ENCODE assay signal across 11 cellular contexts in the genomic region with DNA sequence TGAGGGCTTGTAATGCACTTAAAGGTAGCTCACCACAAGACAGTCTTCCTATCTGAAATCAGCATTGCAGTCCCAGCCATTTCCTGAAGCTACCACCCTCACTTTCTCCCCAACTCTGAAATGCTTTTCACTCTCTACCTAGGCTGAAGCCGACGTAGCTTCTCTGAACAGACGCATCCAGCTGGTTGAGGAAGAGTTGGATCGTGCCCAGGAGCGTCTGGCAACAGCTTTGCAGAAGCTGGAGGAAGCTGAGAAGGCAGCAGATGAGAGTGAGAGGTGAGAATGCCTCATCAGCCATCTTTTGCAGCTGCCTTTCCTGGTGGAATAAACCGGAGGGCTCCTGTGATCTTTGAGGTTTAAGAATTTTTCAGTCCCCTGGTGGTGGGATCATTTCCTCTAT. TPM values are rescaled to one million over a fixed set of nuclear protein-coding genes. Genes with fewer than 3 reads are reported as not detected.
DNase-seq lines count a peak whose midpoint lies in the region; ATAC-seq lines count a peak whose summit lies in the region.
"Had no signal": no experiment of that assay in that cellular context is flagged by ENCODE, and none has a peak within 500 bp of the region (broad histone marks: within the 10 kb centered on the region; RNA-seq: fewer than 3 reads in every experiment).

No MANE protein-coding gene starts in this region.

- no peaks in the 10 kb centered on the region for H3K27me3 Mint-ChIP-seq in activated CD8-positive, alpha-beta memory T cell treated with anti-CD3 and anti-CD28 coated beads, Interleukin-2, amount 10 ng/mL, durations not matched to agents 7 days and 5 days
- H3K27me3 Mint-ChIP-seq: activated naive CD8-positive, alpha-beta T cell treated with anti-CD3 and anti-CD28 coated beads for 36 hours had no signal

- no CpG with 5 or more reads among the region's 6 CpGs for WGBS in neuronal stem cell (ENCODE audit: extremely low coverage in 2 of 2, insufficient read length in 2 of 2, insufficient replicate concordance in 1 of 2), 2 donors

- H2BK12ac ChIP-seq in neuronal stem cell (ENCODE audit: low read length), result no peak overlapping the region

- no peak overlapping the region for H2BK120ac ChIP-seq in neuronal stem cell (ENCODE audit: low read depth, low read length)

- H3K27ac Mint-ChIP-seq in activated CD8-positive, alpha-beta memory T cell treated with anti-CD3 and anti-CD28 coated beads, Interleukin-2, amount 10 ng/mL, durations not matched to agents 7 days and 5 days, result no peak overlapping the region
- H3K27ac Mint-ChIP-seq: activated naive CD8-positive, alpha-beta T cell treated with anti-CD3 and anti-CD28 coated beads for 36 hours had no signal

- peaks cover 8 to 14% of the 10 kb centered on the region in 2 donors for H3K4me1 ChIP-seq in neuronal stem cell (ENCODE audit: control insufficient read depth in 2 of 2, insufficient read depth in 1 of 2, low read depth in 1 of 2, low read length in 2 of 2)

- H2AK5ac ChIP-seq in neuronal stem cell (ENCODE audit: low read depth, low read length), result no peak overlapping the region

- DNase-seq in EH (ENCODE audit: low read depth) (peak; percentile 51), SHP77 treated with DMSO at 0.1 percent for 48 hours (lab: John Stamatoyannopoulos, UW) (peak; percentile 45), glomerular visceral epithelial cell (ENCODE audit: extremely low spot score) (peak; percentile 36), posterior cingulate gyrus (peak in 9 of 10 donors; percentile 21 to 96 (median 74)), DMS79 treated with DMSO at 0.1 percent for 48 hours (lab: John Stamatoyannopoulos, UW) (no peak), neuronal stem cell (ENCODE audit: low spot score) (no peak), GF-D8 (lab: John Stamatoyannopoulos, UW) (no peak)
- DNase-seq in activated CD8-positive, alpha-beta memory T cell treated with anti-CD3 and anti-CD28 coated beads, Interleukin-2, amount 10 ng/mL, durations not matched to agents 7 days and 5 days, result no peak
- DNase-seq: activated naive CD8-positive, alpha-beta T cell treated with anti-CD3 and anti-CD28 coated beads for 36 hours; KG1; T-helper 9 cell had no signal

- intact Hi-C loops in posterior cingulate gyrus (cut with DNase I), result no loop called here

- H2BK5ac ChIP-seq in neuronal stem cell (ENCODE audit: low read length), result no peak overlapping the region

- no peak overlapping the region for H3K4me2 ChIP-seq in neuronal stem cell (ENCODE audit: insufficient read depth, low read length, poor library complexity, severe bottlenecking)

- no peak overlapping the region for H3K9ac ChIP-seq in neuronal stem cell (ENCODE audit: low read depth, low read length, poor library complexity)

- no peak overlapping the region for H3K14ac ChIP-seq in neuronal stem cell (ENCODE audit: low read length)

- CTCF ChIA-PET in activated CD8-positive, alpha-beta memory T cell treated with anti-CD3 and anti-CD28 coated beads, Interleukin-2, amount 10 ng/mL, durations not matched to agents 7 days and 5 days (lab: Charles Lee), result interaction anchor here (1.0 to 2.6 kb wide), 2 partner anchors 9 to 12 kb away, joined by 4 to 24 read pairs; no protein-coding TSS in a partner anchor

- H2AFZ ChIP-seq in neuronal stem cell (ENCODE audit: low read length), result no peak overlapping the region

- no peak overlapping the region for H4K91ac ChIP-seq in neuronal stem cell (ENCODE audit: low read depth, low read length, poor library complexity)

- H3K9me3 ChIP-seq in neuronal stem cell (replicated peaks in 1 of 2; ENCODE audit: control insufficient read depth in 2 of 2, insufficient read depth in 1 of 2, low read depth in 1 of 2, low read length in 2 of 2), result no peaks in the 10 kb centered on the region

- no peak overlapping the region for H3K4me3 ChIP-seq in neuronal stem cell (ENCODE audit: low read length in 2 of 2)

- no peak overlapping the region for H2BK15ac ChIP-seq in neuronal stem cell (ENCODE audit: low read length)

- H3K36me3 Mint-ChIP-seq in activated CD8-positive, alpha-beta memory T cell treated with anti-CD3 and anti-CD28 coated beads, Interleukin-2, amount 10 ng/mL, durations not matched to agents 7 days and 5 days, result no peaks in the 10 kb centered on the region

- peaks cover 7% of the 10 kb centered on the region for H3K79me1 ChIP-seq in neuronal stem cell (ENCODE audit: low read depth, low read length)

- no peak overlapping the region for H3K27ac ChIP-seq in neuronal stem cell (replicated peaks; ENCODE audit: low read length)

- H3K4me1 Mint-ChIP-seq in activated CD8-positive, alpha-beta memory T cell treated with anti-CD3 and anti-CD28 coated beads, Interleukin-2, amount 10 ng/mL, durations not matched to agents 7 days and 5 days, result no peaks in the 10 kb centered on the region
- H3K4me1 Mint-ChIP-seq: activated naive CD8-positive, alpha-beta T cell treated with anti-CD3 and anti-CD28 coated beads for 36 hours had no signal

- H3K4ac ChIP-seq in neuronal stem cell (ENCODE audit: low read length), result no peak overlapping the region

- H3K36me3 ChIP-seq in neuronal stem cell (replicated peaks in 1 of 2; ENCODE audit: control insufficient read depth in 2 of 2, insufficient read depth in 2 of 2, low read length in 2 of 2), result peaks cover 65 to 88% of the 10 kb centered on the region in 2 donors

- no peaks in the 10 kb centered on the region for H3K27me3 ChIP-seq in neuronal stem cell (ENCODE audit: control insufficient read depth in 3 of 3, insufficient read depth in 3 of 3, low read depth in 1 of 3, low read length in 3 of 3)

- no peak overlapping the region for H4K8ac ChIP-seq in neuronal stem cell (ENCODE audit: low read depth, low read length)

- H3K18ac ChIP-seq in neuronal stem cell (ENCODE audit: low read length), result no peak overlapping the region

- ATAC-seq in activated CD8-positive, alpha-beta memory T cell treated with anti-CD3 and anti-CD28 coated beads, Interleukin-2, amount 10 ng/mL, durations not matched to agents 7 days and 5 days, result no peak

- H3K9me3 Mint-ChIP-seq in activated CD8-positive, alpha-beta memory T cell treated with anti-CD3 and anti-CD28 coated beads, Interleukin-2, amount 10 ng/mL, durations not matched to agents 7 days and 5 days (ENCODE audit: low read depth), result no peaks in the 10 kb centered on the region
- H3K9me3 Mint-ChIP-seq: activated naive CD8-positive, alpha-beta T cell treated with anti-CD3 and anti-CD28 coated beads for 36 hours had no signal

- no peak overlapping the region for H3K4me3 Mint-ChIP-seq in activated CD8-positive, alpha-beta memory T cell treated with anti-CD3 and anti-CD28 coated beads, Interleukin-2, amount 10 ng/mL, durations not matched to agents 7 days and 5 days
- H3K4me3 Mint-ChIP-seq: activated naive CD8-positive, alpha-beta T cell treated with anti-CD3 and anti-CD28 coated beads for 36 hours had no signal

- no peak overlapping the region for H3K23ac ChIP-seq in neuronal stem cell (ENCODE audit: low read depth, low read length, poor library complexity)

RNA-seq across cellular contexts. Expression of gene TPM1, which starts 14.3 kb away (rescaled TPM):
- 1 to 10 TPM; 4.1 to 5.5 TPM for total RNA-seq in activated CD8-positive, alpha-beta memory T cell treated with anti-CD3 and anti-CD28 coated beads, Interleukin-2, amount 10 ng/mL, durations not matched to agents 7 days and 5 days
- polyA plus RNA-seq in neuronal stem cell (2013, experiment 1 of 2), result 1,430 TPM
- polyA plus RNA-seq in neuronal stem cell (2013, experiment 2 of 2), result 1,425 TPM

Comparison
In these comparisons a context has a peak if more than half of its experiments do, and no peak if none do; other contexts are left out.
1. DNase-seq: peak in EH (single experiment), SHP77 treated with DMSO at 0.1 percent for 48 hours (single experiment), glomerular visceral epithelial cell (single experiment) and posterior cingulate gyrus (9 of 10); none in DMS79 treated with DMSO at 0.1 percent for 48 hours (single experiment), activated CD8-positive, alpha-beta memory T cell treated with anti-CD3 and anti-CD28 coated beads, Interleukin-2, amount 10 ng/mL, durations not matched to agents 7 days and 5 days (single experiment), neuronal stem cell (single experiment) and GF-D8 (single experiment).